9 cellular contexts compared by ENCODE assay signal in genomic region chrX:56281789-56282188, GRCh38. TPM values are rescaled to one million over a fixed set of nuclear protein-coding genes. Genes with fewer than 3 reads are reported as not detected.
DNase-seq lines count a peak whose midpoint lies in the region; ATAC-seq and TF ChIP-seq lines count a peak whose summit lies in the region.
"Had no signal": no experiment of that assay in that cellular context is flagged by ENCODE, and none has a peak within 500 bp of the region (broad histone marks: within the 10 kb centered on the region; RNA-seq: fewer than 3 reads in every experiment).

No MANE protein-coding gene starts in this region.

- no peaks in the 10 kb centered on the region for H3K9me2 ChIP-seq in PC-3 (replicated peaks; ENCODE audit: low read length)

- BruUV-seq in A673 (replicated peaks; lab: Mats Ljungman, UMichigan) (no TSS peak), PC-3 (replicated peaks; lab: Mats Ljungman, UMichigan) (no TSS peak)

- H3K36me3 ChIP-seq in A673 (ENCODE audit: insufficient read depth, low read length, poor library complexity, severe bottlenecking) (no peaks in the 10 kb centered on the region), PC-3 (ENCODE audit: low read depth, low read length) (no peaks in the 10 kb centered on the region)

- peak; percentile 57 for ATAC-seq in PC-3
- no peak for ATAC-seq in GM19467 (IDR thresholded peaks at IDR 0.05; ENCODE audit: unreplicated experiment)
- no peak for ATAC-seq in HG03045 (IDR thresholded peaks at IDR 0.05; ENCODE audit: unreplicated experiment)
- ATAC-seq in GM21723 (IDR thresholded peaks at IDR 0.05; ENCODE audit: unreplicated experiment) = no peak

- H3K79me2 ChIP-seq in PC-3 (ENCODE audit: low read length) = no peaks in the 10 kb centered on the region

- intact Hi-C loops in A673 (cut with micrococcal nuclease; ENCODE audit: unreplicated experiment) (loop anchor here (5.0 kb wide), 1 partner anchor 446 kb away; the partner anchor contains the start of gene NBDY), PC-3 (cut with micrococcal nuclease) (loop anchor here (1.0 to 10.0 kb wide), 2 partner anchors 283 to 445 kb away; partner anchors contain the start of gene UBQLN2)

- H3K4me1 ChIP-seq in A673 (ENCODE audit: insufficient read depth, low read length, poor library complexity, severe bottlenecking) (no peaks in the 10 kb centered on the region), PC-3 (ENCODE audit: insufficient read depth, low read length) (no peaks in the 10 kb centered on the region)

- DNase-seq in A673 (ENCODE audit: low spot score) (peak; percentile 23), EH (ENCODE audit: low read depth) (peak; percentile 5), PC-3 (peak; percentile 54), epithelial cell of proximal tubule (ENCODE audit: low read depth) (no peak), kidney glomerular epithelial cell (lab: John Stamatoyannopoulos, UW) (no peak)
- DNase-seq: NCI-H1436 treated with DMSO at 0.1 percent for 48 hours had no signal

- H3K9me3 ChIP-seq in A673 (ENCODE audit: low read depth, low read length, poor library complexity, severe bottlenecking) (no peaks in the 10 kb centered on the region), PC-3 (ENCODE audit: low read length) (no peaks in the 10 kb centered on the region)

- no peak overlapping the region for H2AFZ ChIP-seq in PC-3 (ENCODE audit: low read length)

- H3K27me3 ChIP-seq in A673 (replicated peaks; ENCODE audit: insufficient read depth, low read depth, low read length, poor library complexity) (no peaks in the 10 kb centered on the region), PC-3 (ENCODE audit: low read length) (peaks cover 14% of the 10 kb centered on the region; the same call in 1 of the 2 replicates)

- H3K27ac ChIP-seq in A673 (ENCODE audit: low read depth, low read length, poor library complexity, severe bottlenecking) (no peak overlapping the region), PC-3 (ENCODE audit: low read length) (no peak overlapping the region)

- TF ChIP-seq CTCF in A673 (conservative IDR thresholded peaks at IDR 0.05; ENCODE audit: low read depth, low read length) (0 out of 2 replicates have a peak, but pooled peaks have one; percentile 12), PC-3 (conservative IDR thresholded peaks at IDR 0.05; ENCODE audit: low read depth, low read length) (peak; percentile 64), epithelial cell of proximal tubule (conservative IDR thresholded peaks at IDR 0.05; ENCODE audit: low read depth, low read length) (peak; percentile 25)

- H3K4me3 ChIP-seq in A673 (ENCODE audit: low read depth, low read length, poor library complexity, severe bottlenecking) (no peak overlapping the region), PC-3 (ENCODE audit: low read length) (no peak overlapping the region), epithelial cell of proximal tubule (ENCODE audit: low read depth, low read length) (no peak overlapping the region)

- CTCF ChIA-PET in A673 (lab: Charles Lee) = no interaction called here
- CTCF ChIA-PET in PC-3 (lab: Charles Lee) = interaction anchor here (0.6 to 1.5 kb wide), 3 partner anchors 10 to 1132 kb away, joined by 3 to 13 read pairs (median 3); no protein-coding TSS in a partner anchor

- POLR2A ChIA-PET in A673 (lab: Charles Lee; ENCODE audit: low non-redundant PET) = no interaction called here
- POLR2A ChIA-PET in PC-3 (lab: Charles Lee; ENCODE audit: unreplicated experiment) = interaction anchor here (0.6 kb wide), 2 partner anchors 447 to 1399 kb away, joined by 3 to 4 read pairs; no protein-coding TSS in a partner anchor

- no peak overlapping the region for H3K4me2 ChIP-seq in PC-3 (ENCODE audit: low read length)

- no peaks in the 10 kb centered on the region for H3F3A ChIP-seq in PC-3 (ENCODE audit: low read length, unreplicated experiment)

- no peaks in the 10 kb centered on the region for H4K20me1 ChIP-seq in PC-3 (ENCODE audit: low read length)

- H3K9ac ChIP-seq in PC-3 (ENCODE audit: low read length) = no peak overlapping the region

RNA-seq across cellular contexts. Expression of gene KLF8, which starts 49.6 kb away (rescaled TPM):
- total RNA-seq in A673 (2021) (not detected in 2 replicates), PC-3 (2014; rRNA removed) (0.04 TPM in 1 of 2 replicates, not detected in the other), epithelial cell of proximal tubule (0.43 and 1.5 TPM in 2 replicates)

Comparison
In these comparisons a context has a peak if more than half of its experiments do, and no peak if none do; other contexts are left out.
1. DNase-seq: peak in A673 (single experiment), EH (single experiment) and PC-3 (single experiment); none in epithelial cell of proximal tubule (single experiment) and kidney glomerular epithelial cell (single experiment).
2. CTCF ChIP-seq: peak in every context shown above with its lines; median percentile 64 in PC-3; 25 in epithelial cell of proximal tubule; 12 in A673.